In genomic region chr7:134140889-134141867, GRCh38 we compare ENCODE assay signal across 8 cellular contexts. TPM values are rescaled to one million over a fixed set of nuclear protein-coding genes. Genes with fewer than 3 reads are reported as not detected.
DNase-seq lines count a peak whose midpoint lies in the region; ATAC-seq, FAIRE-seq and TF ChIP-seq lines count a peak whose summit lies in the region.

No MANE protein-coding gene starts in this region.

- TF ChIP-seq CTCF in AG10803 (conservative IDR thresholded peaks at IDR 0.05; ENCODE audit: low read length) (peak; percentile 95), Panc1 (IDR thresholded peaks at IDR 0.05) (peak; percentile 92), omental fat pad (IDR thresholded peaks at IDR 0.05) (peak in 2 of 3 donors; percentile 21 to 68), uterus (IDR thresholded peaks at IDR 0.05) (peak; percentile 62 to 83 (median 69))

- intact Hi-C loops in Panc1 (cut with micrococcal nuclease; ENCODE audit: unreplicated experiment) (loop anchor here (10.0 kb wide), 1 partner anchor 214 kb away; no protein-coding TSS in a partner anchor), uterus (cut with DNase I; ENCODE audit: low total_unique reads) (no loop called here)

- H3K36me3 ChIP-seq in Panc1 (ENCODE audit: control insufficient read depth, insufficient read depth, low read length), result no peaks in the 10 kb centered on the region
- no peaks in the 10 kb centered on the region for H3K36me3 ChIP-seq in uterus

- H3K27ac ChIP-seq in Panc1 (ENCODE audit: low read length) (no peak overlapping the region), uterus (no peak overlapping the region)

- no peaks in the 10 kb centered on the region for H3K4me1 ChIP-seq in Panc1 (ENCODE audit: control insufficient read depth, insufficient read depth, low read length)
- no peaks in the 10 kb centered on the region for H3K4me1 ChIP-seq in uterus

- FAIRE-seq in GM18507 (lab: Jason Lieb, UNC), result peak; percentile 91
- no peak for FAIRE-seq in frontal cortex (lab: Jason Lieb, UNC)

- CTCF ChIA-PET in Panc1 (lab: Charles Lee), result interaction anchor here (0.5 to 1.1 kb wide), 4 partner anchors 14 to 217 kb away, joined by 3 to 4 read pairs (median 4); partner anchors contain the start of genes LRGUK and SLC35B4

- H3K4me3 ChIP-seq in AG10803 (ENCODE audit: low read length), result no peak overlapping the region
- H3K4me3 ChIP-seq in Panc1 (ENCODE audit: low read depth in 2 of 2, low read length in 2 of 2), result 0 out of 4 replicates have a peak overlapping the region, but pooled peaks of 1 of the 2 experiments have one; percentile 25
- H3K4me3 ChIP-seq in uterus, result no peak overlapping the region

- peak; percentile 86 for ATAC-seq in HG03103 (IDR thresholded peaks at IDR 0.05; ENCODE audit: low read depth, unreplicated experiment)
- peak; percentile 98 for ATAC-seq in Panc1
- ATAC-seq in omental fat pad (ENCODE audit: low FRiP score), result peak; percentile 83

- in situ Hi-C loops in Panc1 (cut with HindIII; ENCODE audit: low pct_unique_long_range_greater_than_20kb, low sequenced_read_pairs), result no loop called here

- no TSS peak for BruUV-seq in Panc1 (replicated peaks; lab: Mats Ljungman, UMichigan)

- no peaks in the 10 kb centered on the region for H3K9me3 ChIP-seq in Panc1 (ENCODE audit: control insufficient read depth, insufficient read depth, low read depth, low read length)
- no peaks in the 10 kb centered on the region for H3K9me3 ChIP-seq in uterus

- POLR2A ChIA-PET in Panc1 (lab: Charles Lee), result no interaction called here

- TF ChIP-seq POLR2A in uterus (IDR thresholded peaks at IDR 0.05), result no peak

- H3K27me3 ChIP-seq in Panc1 (ENCODE audit: control insufficient read depth, insufficient read depth, low read length), result peaks cover 4% of the 10 kb centered on the region
- H3K27me3 ChIP-seq in uterus, result no peaks in the 10 kb centered on the region

- DNase-seq in AG10803 (ENCODE audit: low read depth) (peak; percentile 56), GM18507 (ENCODE audit: extremely low spot score, insufficient read length, low read depth) (peak; percentile 60), Panc1 (ENCODE audit: low read depth, low spot score) (peak; percentile 64), frontal cortex (ENCODE audit: low spot score in 2 of 2) (peak; percentile 37 to 71), omental fat pad (ENCODE audit: low spot score) (peak; percentile 60), uterus (peak; percentile 47 to 58)
- peak; percentile 4 for DNase-seq in activated gamma-delta T cell treated with anti-CD3 and anti-CD28 coated beads, Interleukin-2, amount 50 U/mL, for 16 hours (ENCODE audit: low read depth)

RNA-seq across cellular contexts. Expression of gene LRGUK, which starts 14.0 kb away (rescaled TPM):
- total RNA-seq in Panc1 (2021; ENCODE audit: unreplicated experiment), result 0.23 TPM
- polyA plus RNA-seq in Panc1 (2012; ENCODE audit: insufficient read length), result 0.08 TPM
- total RNA-seq in frontal cortex, result 14.3 TPM
- 1 to 10 TPM in 1 of 4 donors, under 1 TPM in 3; 0.16 to 1.2 (median 0.51) TPM for total RNA-seq in omental fat pad
- total RNA-seq in uterus, result 1 to 10 TPM in 2 of 4 donors, under 1 TPM in 1, not detected in 1; 0.91 to 3.8 (median 1.3) TPM

Comparison
In these comparisons a context has a peak if more than half of its experiments do, and no peak if none do; other contexts are left out.
1. DNase-seq: peak in every context shown above with its lines; median percentile 64 in Panc1; 60 in GM18507; 60 in omental fat pad; 56 in AG10803; 54 in frontal cortex; 52 in uterus; 4 in activated gamma-delta T cell treated with anti-CD3 and anti-CD28 coated beads, Interleukin-2, amount 50 U/mL, for 16 hours.
2. CTCF ChIP-seq: peak in every context shown above with its lines; median percentile 95 in AG10803; 92 in Panc1; 69 in uterus; 44 in omental fat pad.